ENCODE assay signal across 9 cellular contexts in the genomic region with DNA sequence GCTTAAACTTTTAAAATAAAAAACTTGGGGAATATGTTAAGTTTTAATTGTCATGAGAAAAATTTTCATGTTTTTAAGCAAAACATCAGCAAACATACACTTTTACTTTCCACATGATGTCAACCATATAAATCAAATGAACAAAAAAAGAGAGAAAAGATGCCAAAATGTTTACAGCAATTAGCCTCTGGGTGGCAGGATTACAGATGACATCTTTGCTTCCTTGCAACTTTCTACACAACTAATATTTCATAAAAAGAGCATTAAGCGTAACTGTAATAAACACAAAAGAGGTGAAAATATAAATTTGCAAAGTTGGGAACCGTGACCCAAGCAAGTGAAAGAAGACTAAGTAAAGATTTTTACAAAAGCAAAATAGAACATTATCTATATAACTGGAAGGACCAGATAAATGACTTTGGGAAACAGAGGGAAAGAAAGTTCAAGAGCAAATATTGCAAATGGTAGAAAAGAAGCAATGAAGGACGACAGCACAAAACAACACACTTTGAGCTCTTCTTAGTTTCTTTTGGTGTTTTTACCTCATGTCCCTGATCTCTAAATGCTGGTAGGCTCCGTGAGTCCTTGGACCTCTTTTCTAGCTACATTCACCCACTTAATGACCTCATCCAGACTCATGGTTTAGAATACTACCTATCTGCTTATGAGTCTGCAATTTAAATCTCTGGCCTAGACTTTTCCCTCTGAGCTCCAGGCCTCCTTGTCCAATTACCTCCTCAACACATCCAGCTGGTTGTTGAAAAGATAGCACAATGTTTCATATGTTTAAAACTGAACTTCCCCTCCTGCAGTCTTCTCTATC. TPM values are rescaled to one million over a fixed set of nuclear protein-coding genes. Genes with fewer than 3 reads are reported as not detected.
DNase-seq lines count a peak whose midpoint lies in the region; ATAC-seq, FAIRE-seq and TF ChIP-seq lines count a peak whose summit lies in the region.
"Had no signal": no experiment of that assay in that cellular context is flagged by ENCODE, and none has a peak within 500 bp of the region (broad histone marks: within the 10 kb centered on the region; RNA-seq: fewer than 3 reads in every experiment).

No MANE protein-coding gene starts in this region.

- TF ChIP-seq CTCF in D721Med (IDR thresholded peaks at IDR 0.05; ENCODE audit: insufficient read depth, missing control alignments), result peak; percentile 31
- peak; percentile 38 for TF ChIP-seq CTCF in cardiac fibroblast (IDR thresholded peaks at IDR 0.05; ENCODE audit: low read depth, low read length)
- TF ChIP-seq CTCF in neural crest cell (conservative IDR thresholded peaks at IDR 0.05), result peak; percentile 45
- no peak for TF ChIP-seq CTCF in CD14-positive monocyte (IDR thresholded peaks at IDR 0.05)

- no peak overlapping the region for H3K4me3 ChIP-seq in Jurkat, Clone E6-1 (ENCODE audit: low read length)
- H3K4me3 ChIP-seq in cardiac fibroblast (replicated peaks in 1 of 2; ENCODE audit: low read depth in 2 of 2, low read length in 2 of 2), result no peak overlapping the region
- H3K4me3 ChIP-seq: coronary artery had no signal

- H3K4me3 Mint-ChIP-seq in neural crest cell (no peak overlapping the region), CD14-positive monocyte (no peak overlapping the region)
- no peak overlapping the region for H3K4me3 Mint-ChIP-seq in activated T-helper 1 cell treated with anti-CD3 and anti-CD28 coated beads, Interleukin-12 subunit alpha, Interleukin-12 subunit beta, Interleukin-2, Interleukin-4 antibody, amounts not matched to agents 30 ng/mL and 10 ng/mL and 1 ng/mL, durations not matched to agents 14 hours and 24 hours and 36 hours

- ATAC-seq in GM19463 (IDR thresholded peaks at IDR 0.05; ENCODE audit: unreplicated experiment), result no peak

- H3K9me3 Mint-ChIP-seq in neural crest cell, result no peaks in the 10 kb centered on the region
- H3K9me3 Mint-ChIP-seq in CD14-positive monocyte, result no peaks in the 10 kb centered on the region
- no peaks in the 10 kb centered on the region for H3K9me3 Mint-ChIP-seq in activated T-helper 1 cell treated with anti-CD3 and anti-CD28 coated beads, Interleukin-12 subunit alpha, Interleukin-12 subunit beta, Interleukin-2, Interleukin-4 antibody, amounts not matched to agents 30 ng/mL and 10 ng/mL and 1 ng/mL, durations not matched to agents 14 hours and 24 hours and 36 hours

- H3K36me3 Mint-ChIP-seq in neural crest cell (ENCODE audit: low read depth) (peaks cover 27% of the 10 kb centered on the region), CD14-positive monocyte (peaks cover 14 to 33% of the 10 kb centered on the region in 2 donors)
- peaks cover 21% of the 10 kb centered on the region for H3K36me3 Mint-ChIP-seq in activated T-helper 1 cell treated with anti-CD3 and anti-CD28 coated beads, Interleukin-12 subunit alpha, Interleukin-12 subunit beta, Interleukin-2, Interleukin-4 antibody, amounts not matched to agents 30 ng/mL and 10 ng/mL and 1 ng/mL, durations not matched to agents 14 hours and 24 hours and 36 hours (ENCODE audit: low read depth)

- intact Hi-C loops in CD14-positive monocyte (cut with micrococcal nuclease), result no loop called here
- intact Hi-C loops in activated T-helper 1 cell treated with anti-CD3 and anti-CD28 coated beads, Interleukin-12 subunit alpha, Interleukin-12 subunit beta, Interleukin-2, Interleukin-4 antibody, amounts not matched to agents 30 ng/mL and 10 ng/mL and 1 ng/mL, durations not matched to agents 14 hours and 24 hours and 36 hours (cut with micrococcal nuclease), result no loop called here

- H3K27ac Mint-ChIP-seq in neural crest cell (ENCODE audit: unreplicated experiment) (no peak overlapping the region), CD14-positive monocyte (peak overlapping the region in 1 of 7 donors; percentile 52)
- H3K27ac Mint-ChIP-seq in activated T-helper 1 cell treated with anti-CD3 and anti-CD28 coated beads, Interleukin-12 subunit alpha, Interleukin-12 subunit beta, Interleukin-2, Interleukin-4 antibody, amounts not matched to agents 30 ng/mL and 10 ng/mL and 1 ng/mL, durations not matched to agents 14 hours and 24 hours and 36 hours, result no peak overlapping the region

- H3K4me1 Mint-ChIP-seq in neural crest cell, result no peaks in the 10 kb centered on the region
- no peaks in the 10 kb centered on the region for H3K4me1 Mint-ChIP-seq in CD14-positive monocyte
- peaks cover 5% of the 10 kb centered on the region for H3K4me1 Mint-ChIP-seq in activated T-helper 1 cell treated with anti-CD3 and anti-CD28 coated beads, Interleukin-12 subunit alpha, Interleukin-12 subunit beta, Interleukin-2, Interleukin-4 antibody, amounts not matched to agents 30 ng/mL and 10 ng/mL and 1 ng/mL, durations not matched to agents 14 hours and 24 hours and 36 hours (ENCODE audit: low read depth)

- FAIRE-seq in D721Med (lab: Jason Lieb, UNC), result no peak

- DNase-seq in D721Med (ENCODE audit: insufficient read length, low spot score) (no peak), cardiac fibroblast (ENCODE audit: low read depth in 2 of 2) (peak; percentile 56 to 62), neural crest cell (ENCODE audit: low read depth, low spot score) (no peak), CD14-positive monocyte (ENCODE audit: low spot score) (no peak), SKM-1 treated with dmso at 0.1 percent for 144 hours (lab: John Stamatoyannopoulos, UW; ENCODE audit: unreplicated experiment) (no peak)
- DNase-seq in Jurkat, Clone E6-1 (ENCODE audit: low read depth, low spot score), result peak; percentile 31
- no peak for DNase-seq in activated T-helper 1 cell treated with anti-CD3 and anti-CD28 coated beads, Interleukin-12 subunit alpha, Interleukin-12 subunit beta, Interleukin-2, Interleukin-4 antibody, amounts not matched to agents 30 ng/mL and 10 ng/mL and 1 ng/mL, durations not matched to agents 14 hours and 24 hours and 36 hours (ENCODE audit: low spot score)

- no peaks in the 10 kb centered on the region for H3K27me3 Mint-ChIP-seq in neural crest cell (ENCODE audit: low read depth)
- H3K27me3 Mint-ChIP-seq in CD14-positive monocyte (ENCODE audit: low read depth in 3 of 3), result no peaks in the 10 kb centered on the region
- H3K27me3 Mint-ChIP-seq in activated T-helper 1 cell treated with anti-CD3 and anti-CD28 coated beads, Interleukin-12 subunit alpha, Interleukin-12 subunit beta, Interleukin-2, Interleukin-4 antibody, amounts not matched to agents 30 ng/mL and 10 ng/mL and 1 ng/mL, durations not matched to agents 14 hours and 24 hours and 36 hours (ENCODE audit: insufficient read depth), result no peaks in the 10 kb centered on the region

RNA-seq across cellular contexts. Expression of a gene that starts 9.4 kb away (rescaled TPM):
- 30.0 TPM for polyA plus RNA-seq in Jurkat, Clone E6-1 (2012; ENCODE audit: insufficient read depth, insufficient read length)
- 99.5 and 103 TPM in 2 replicates for total RNA-seq in neural crest cell
- polyA plus RNA-seq in CD14-positive monocyte, result 1 to 10 TPM; 1.8 to 3.1 TPM
- total RNA-seq in activated T-helper 1 cell treated with anti-CD3 and anti-CD28 coated beads, Interleukin-12 subunit alpha, Interleukin-12 subunit beta, Interleukin-2, Interleukin-4 antibody, amounts not matched to agents 30 ng/mL and 10 ng/mL and 1 ng/mL, durations not matched to agents 14 hours and 24 hours and 36 hours, result 44.1 and 46.1 TPM in 2 replicates

RNA-seq across cellular contexts. Expression of a gene that starts 33.9 kb away (rescaled TPM):
- polyA plus RNA-seq in Jurkat, Clone E6-1 (2012; ENCODE audit: insufficient read depth, insufficient read length), result 24.8 TPM
- total RNA-seq in neural crest cell, result 24.3 and 25.2 TPM in 2 replicates
- under 1 TPM in 1 of 2 donors, not detected in 1; 0.02 TPM for polyA plus RNA-seq in CD14-positive monocyte
- 2.2 and 2.3 TPM in 2 replicates for total RNA-seq in activated T-helper 1 cell treated with anti-CD3 and anti-CD28 coated beads, Interleukin-12 subunit alpha, Interleukin-12 subunit beta, Interleukin-2, Interleukin-4 antibody, amounts not matched to agents 30 ng/mL and 10 ng/mL and 1 ng/mL, durations not matched to agents 14 hours and 24 hours and 36 hours

Comparison
In these comparisons a context has a peak if more than half of its experiments do, and no peak if none do; other contexts are left out.
1. DNase-seq: peak in Jurkat, Clone E6-1 (single experiment) and cardiac fibroblast (2 of 2); none in D721Med (single experiment), neural crest cell (single experiment), CD14-positive monocyte (single experiment), SKM-1 treated with dmso at 0.1 percent for 144 hours (single experiment) and activated T-helper 1 cell treated with anti-CD3 and anti-CD28 coated beads, Interleukin-12 subunit alpha, Interleukin-12 subunit beta, Interleukin-2, Interleukin-4 antibody, amounts not matched to agents 30 ng/mL and 10 ng/mL and 1 ng/mL, durations not matched to agents 14 hours and 24 hours and 36 hours (single experiment).